In genomic region chr7:97027427-97028234, GRCh38 we compare ENCODE assay signal across 8 cellular contexts. TPM values are rescaled to one million over a fixed set of nuclear protein-coding genes. Genes with fewer than 3 reads are reported as not detected.
DNase-seq lines count a peak whose midpoint lies in the region; ATAC-seq and TF ChIP-seq lines count a peak whose summit lies in the region.

No MANE protein-coding gene starts in this region.

- H3K27me3 ChIP-seq in CD8-positive, alpha-beta memory T cell (ENCODE audit: insufficient read depth, low read length, poor library complexity, severe bottlenecking), result peaks cover 54% of the 10 kb centered on the region
- H3K27me3 ChIP-seq in OCI-LY1 (ENCODE audit: insufficient read depth, low read length) (no peaks in the 10 kb centered on the region), esophagus squamous epithelium (peaks cover 0 to 88% (median 9%) of the 10 kb centered on the region in 4 donors)

- CTCF ChIA-PET in CD8-positive, alpha-beta memory T cell (lab: Charles Lee), result interaction anchor here (0.9 to 2.0 kb wide), 12 partner anchors 8 to 1516 kb away, joined by 3 to 18 read pairs (median 4); no protein-coding TSS in a partner anchor

- H3K4me1 ChIP-seq in CD8-positive, alpha-beta memory T cell (ENCODE audit: insufficient read depth, low read length), result peaks cover 22% of the 10 kb centered on the region
- H3K4me1 ChIP-seq in OCI-LY1 (ENCODE audit: insufficient read depth, low read length, severe bottlenecking), result no peaks in the 10 kb centered on the region
- H3K4me1 ChIP-seq in esophagus squamous epithelium, result peaks cover 15 to 53% (median 27%) of the 10 kb centered on the region in 3 donors

- no peak overlapping the region for H3K27ac ChIP-seq in CD8-positive, alpha-beta memory T cell (ENCODE audit: low read depth, low read length)
- H3K27ac ChIP-seq in OCI-LY1 (ENCODE audit: low read depth, low read length, poor library complexity, severe bottlenecking) (no peak overlapping the region), esophagus squamous epithelium (no peak overlapping the region)

- peaks cover 0 to under 1% (median 0%) of the 10 kb centered on the region in 5 donors for H3K9me3 Mint-ChIP-seq in CD8-positive, alpha-beta memory T cell
- no peaks in the 10 kb centered on the region for H3K9me3 Mint-ChIP-seq in naive thymus-derived CD8-positive, alpha-beta T cell
- H3K9me3 Mint-ChIP-seq in stimulated activated naive CD8-positive, alpha-beta T cell treated with anti-CD3 and anti-CD28 coated beads, Interleukin-15, Interleukin-2, amounts not matched to agents 100 ng/mL and 50 ng/mL, for 24 hours, result no peaks in the 10 kb centered on the region

- peak overlapping the region; percentile 23 for H3K4me3 ChIP-seq in CD8-positive, alpha-beta memory T cell (ENCODE audit: low read length)
- no peak overlapping the region for H3K4me3 ChIP-seq in OCI-LY1 (ENCODE audit: low read depth, low read length, poor library complexity, severe bottlenecking)
- peak overlapping the region; percentile 16 to 64 (median 38) for H3K4me3 ChIP-seq in esophagus squamous epithelium

- no peak for TF ChIP-seq POLR2A in esophagus squamous epithelium (IDR thresholded peaks at IDR 0.05)

- no peaks in the 10 kb centered on the region for H4K20me1 ChIP-seq in OCI-LY1 (ENCODE audit: insufficient read depth, low read length)

- no peaks in the 10 kb centered on the region for H3K79me2 ChIP-seq in OCI-LY1 (ENCODE audit: insufficient read depth, low read length)

- ATAC-seq in GM19372 (IDR thresholded peaks at IDR 0.05; ENCODE audit: low read depth, unreplicated experiment), result peak; percentile 95
- peak; percentile 89 for ATAC-seq in HG03521 (IDR thresholded peaks at IDR 0.05; ENCODE audit: unreplicated experiment)
- ATAC-seq in naive thymus-derived CD8-positive, alpha-beta T cell, result peak; percentile 67 to 85

- H3K36me3 Mint-ChIP-seq in CD8-positive, alpha-beta memory T cell, result no peaks in the 10 kb centered on the region
- H3K36me3 Mint-ChIP-seq in naive thymus-derived CD8-positive, alpha-beta T cell, result peaks cover 0 to 4% (median 2%) of the 10 kb centered on the region in 3 donors
- H3K36me3 Mint-ChIP-seq in stimulated activated naive CD8-positive, alpha-beta T cell treated with anti-CD3 and anti-CD28 coated beads, Interleukin-15, Interleukin-2, amounts not matched to agents 100 ng/mL and 50 ng/mL, for 24 hours (ENCODE audit: low read depth), result no peaks in the 10 kb centered on the region

- no peak overlapping the region for H3K4me2 ChIP-seq in OCI-LY1 (ENCODE audit: low read length)

- WGBS in esophagus squamous epithelium, 2 donors, result 13 to 14% methylated on average over 7 to 14 of the region's 23 CpGs

- H3K36me3 ChIP-seq in CD8-positive, alpha-beta memory T cell (ENCODE audit: insufficient read depth, low read length), result no peaks in the 10 kb centered on the region
- H3K36me3 ChIP-seq in OCI-LY1 (ENCODE audit: insufficient read depth, low read length), result no peaks in the 10 kb centered on the region
- no peaks in the 10 kb centered on the region for H3K36me3 ChIP-seq in esophagus squamous epithelium

- intact Hi-C loops in esophagus squamous epithelium (cut with DNase I), result loop anchor here (5.0 kb wide), 1 partner anchor 605 kb away; no protein-coding TSS in a partner anchor

- no peak overlapping the region for H3K9ac ChIP-seq in OCI-LY1 (ENCODE audit: low read length)

- peaks cover 33 to 44% (median 39%) of the 10 kb centered on the region in 3 donors for H3K4me1 Mint-ChIP-seq in CD8-positive, alpha-beta memory T cell
- peaks cover 32 to 53% (median 40%) of the 10 kb centered on the region in 4 donors for H3K4me1 Mint-ChIP-seq in naive thymus-derived CD8-positive, alpha-beta T cell
- H3K4me1 Mint-ChIP-seq in stimulated activated naive CD8-positive, alpha-beta T cell treated with anti-CD3 and anti-CD28 coated beads, Interleukin-15, Interleukin-2, amounts not matched to agents 100 ng/mL and 50 ng/mL, for 24 hours (ENCODE audit: low read depth), result peaks cover 34% of the 10 kb centered on the region

- H2AFZ ChIP-seq in OCI-LY1 (ENCODE audit: low read length), result no peak overlapping the region

- no peaks in the 10 kb centered on the region for H3K9me3 ChIP-seq in CD8-positive, alpha-beta memory T cell (ENCODE audit: low read length)
- H3K9me3 ChIP-seq in OCI-LY1 (ENCODE audit: low read length), result no peaks in the 10 kb centered on the region
- H3K9me3 ChIP-seq in esophagus squamous epithelium, result no peaks in the 10 kb centered on the region

- POLR2A ChIA-PET in CD8-positive, alpha-beta memory T cell (lab: Charles Lee), result no interaction called here
- POLR2A ChIA-PET in naive thymus-derived CD8-positive, alpha-beta T cell (lab: Charles Lee), result no interaction called here

- peak; percentile 37 to 69 (median 42) for DNase-seq in CD8-positive, alpha-beta memory T cell
- peak; percentile 70 for DNase-seq in activated T-cell treated with anti-CD3 and anti-CD28 coated beads, Interleukin-2, amount 50 U/mL, for 1 hour
- DNase-seq in esophagus squamous epithelium (lab: John Stamatoyannopoulos, UW), result peak; percentile 13
- DNase-seq in naive thymus-derived CD8-positive, alpha-beta T cell, result peak; percentile 43 to 77 (median 60)

- peak; percentile 98 for TF ChIP-seq CTCF in OCI-LY1 (IDR thresholded peaks at IDR 0.05; ENCODE audit: low read length)
- peak; percentile 38 to 90 (median 80) for TF ChIP-seq CTCF in esophagus squamous epithelium (IDR thresholded peaks at IDR 0.05)

- H3K27me3 Mint-ChIP-seq in CD8-positive, alpha-beta memory T cell, result peaks cover 49 to 85% of the 10 kb centered on the region in 2 donors
- peaks cover 53 to 88% (median 69%) of the 10 kb centered on the region in 5 donors for H3K27me3 Mint-ChIP-seq in naive thymus-derived CD8-positive, alpha-beta T cell
- H3K27me3 Mint-ChIP-seq in stimulated activated naive CD8-positive, alpha-beta T cell treated with anti-CD3 and anti-CD28 coated beads, Interleukin-15, Interleukin-2, amounts not matched to agents 100 ng/mL and 50 ng/mL, for 24 hours, result peaks cover 78% of the 10 kb centered on the region

- no peak overlapping the region for H3K27ac Mint-ChIP-seq in CD8-positive, alpha-beta memory T cell
- H3K27ac Mint-ChIP-seq in naive thymus-derived CD8-positive, alpha-beta T cell, result peak overlapping the region in 1 of 10 donors; percentile 62
- H3K27ac Mint-ChIP-seq in stimulated activated naive CD8-positive, alpha-beta T cell treated with anti-CD3 and anti-CD28 coated beads, Interleukin-15, Interleukin-2, amounts not matched to agents 100 ng/mL and 50 ng/mL, for 24 hours, result no peak overlapping the region

- H3F3A ChIP-seq in OCI-LY1 (ENCODE audit: insufficient read depth, low read length), result no peaks in the 10 kb centered on the region

- no peaks in the 10 kb centered on the region for H3K9me2 ChIP-seq in OCI-LY1 (ENCODE audit: low read depth, low read length)

- H3K4me3 Mint-ChIP-seq in CD8-positive, alpha-beta memory T cell, result peak overlapping the region; percentile 63 to 90 (median 83)
- peak overlapping the region; percentile 79 to 96 (median 88) for H3K4me3 Mint-ChIP-seq in naive thymus-derived CD8-positive, alpha-beta T cell
- peak overlapping the region; percentile 76 for H3K4me3 Mint-ChIP-seq in stimulated activated naive CD8-positive, alpha-beta T cell treated with anti-CD3 and anti-CD28 coated beads, Interleukin-15, Interleukin-2, amounts not matched to agents 100 ng/mL and 50 ng/mL, for 24 hours

RNA-seq across cellular contexts. Expression of gene DLX5, which starts 3.0 kb away (rescaled TPM):
- total RNA-seq in CD8-positive, alpha-beta memory T cell, result not detected
- not detected for polyA plus RNA-seq in CD8-positive, alpha-beta memory T cell
- 1 to 10 TPM in 3 of 4 donors, not detected in 1; 1.3 to 1.8 (median 1.7) TPM for total RNA-seq in esophagus squamous epithelium
- not detected for total RNA-seq in naive thymus-derived CD8-positive, alpha-beta T cell
- not detected for polyA plus RNA-seq in naive thymus-derived CD8-positive, alpha-beta T cell

RNA-seq across cellular contexts. Expression of gene DLX6, which starts 22.3 kb away (rescaled TPM):
- not detected for total RNA-seq in CD8-positive, alpha-beta memory T cell
- not detected for polyA plus RNA-seq in CD8-positive, alpha-beta memory T cell
- not detected for total RNA-seq in esophagus squamous epithelium
- total RNA-seq in naive thymus-derived CD8-positive, alpha-beta T cell, result not detected
- polyA plus RNA-seq in naive thymus-derived CD8-positive, alpha-beta T cell, result not detected

Comparison
In these comparisons a context has a peak if more than half of its experiments do, and no peak if none do; other contexts are left out.
1. DNase-seq: peak in every context shown above with its lines; median percentile 70 in activated T-cell treated with anti-CD3 and anti-CD28 coated beads, Interleukin-2, amount 50 U/mL, for 1 hour; 60 in naive thymus-derived CD8-positive, alpha-beta T cell; 42 in CD8-positive, alpha-beta memory T cell; 13 in esophagus squamous epithelium.